8 cellular contexts compared by ENCODE assay signal in the genomic region with DNA sequence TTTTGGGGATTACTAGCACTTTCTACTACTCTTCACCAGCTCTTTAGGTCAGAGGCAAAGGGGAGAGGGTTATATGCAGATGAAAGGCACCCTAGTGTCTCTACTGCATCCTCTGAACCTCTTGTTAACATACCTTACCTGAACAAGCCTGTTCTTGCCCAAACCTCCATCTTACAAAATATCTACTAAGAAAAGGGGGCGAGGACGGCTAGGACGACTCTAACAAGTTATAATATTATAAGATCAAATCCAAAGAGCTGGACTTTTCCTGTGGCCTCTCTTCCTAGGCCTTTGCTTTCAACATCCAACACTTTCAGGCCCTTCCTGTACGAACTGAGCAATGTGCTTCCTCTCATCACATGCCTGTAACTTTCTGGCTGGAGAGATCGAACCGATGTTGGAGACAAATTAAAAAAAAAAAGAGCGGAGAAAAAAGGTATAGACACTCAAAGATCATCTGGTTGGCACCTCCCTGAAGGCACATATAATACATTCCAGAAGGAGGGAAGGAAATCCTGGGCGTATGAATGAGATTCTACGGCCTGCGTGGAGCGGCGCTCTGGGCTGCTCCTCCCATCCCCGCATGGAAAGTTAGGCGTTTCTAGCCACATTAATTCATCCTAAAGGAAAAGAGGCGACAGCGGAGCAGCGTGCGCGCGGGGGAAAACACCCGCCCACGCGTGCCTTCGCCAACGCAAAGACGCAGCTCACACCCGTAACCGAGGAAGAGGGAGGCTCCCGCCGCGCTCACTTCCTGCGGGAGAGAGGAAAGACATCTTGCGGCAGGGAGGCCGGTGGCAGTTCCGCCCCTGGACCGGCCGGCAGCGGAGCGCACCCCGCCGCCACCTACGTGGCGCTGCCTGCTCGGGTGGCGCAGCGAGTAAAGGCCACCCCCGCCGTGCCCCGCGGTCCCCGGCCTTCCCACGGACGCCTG. TPM values are rescaled to one million over a fixed set of nuclear protein-coding genes. Genes with fewer than 3 reads are reported as not detected.
A peak's percentile ranks its signal among the peaks of the same experiment; 100 is the strongest.
DNase-seq lines count a peak whose midpoint lies in the region; ATAC-seq and TF ChIP-seq lines count a peak whose summit lies in the region.

No MANE protein-coding gene starts in this region.

- ATAC-seq in upper lobe of left lung (ENCODE audit: low FRiP score in 2 of 2) (peak; percentile 87 to 89), GM19467 (IDR thresholded peaks at IDR 0.05; ENCODE audit: unreplicated experiment) (no peak)

- DNase-seq in NCI-H2081 (lab: John Stamatoyannopoulos, UW) (peak; percentile 20 to 61), NCI-H2081 treated with DMSO at 0.1 percent for 48 hours (lab: John Stamatoyannopoulos, UW) (no peak), RPMI8226 (peak; percentile 62), ascending aorta (ENCODE audit: low spot score in 2 of 2) (peak in 1 of 2 donors; percentile 88), left ventricle myocardium inferior (peak; percentile 79), osteoblast (ENCODE audit: insufficient read length, low spot score, missing footprints) (peak; percentile 92), upper lobe of left lung (peak; percentile 60 to 91)

- H3K4me1 ChIP-seq in ascending aorta (peaks cover 0 to 12% of the 10 kb centered on the region in 2 donors), left ventricle myocardium inferior (peaks cover 50% of the 10 kb centered on the region), osteoblast (ENCODE audit: insufficient read depth, low read length) (peaks cover 27% of the 10 kb centered on the region), upper lobe of left lung (peaks cover 14 to 31% (median 19%) of the 10 kb centered on the region in 4 donors)

- H3K4me2 ChIP-seq in osteoblast (ENCODE audit: insufficient read depth, low read length), result peak overlapping the region; percentile 90

- peak overlapping the region; percentile 94 for H2AFZ ChIP-seq in osteoblast (ENCODE audit: low read length)

- H3K4me3 ChIP-seq in ascending aorta (peak overlapping the region; percentile 69 to 70), left ventricle myocardium inferior (peak overlapping the region; percentile 76), osteoblast (ENCODE audit: insufficient read depth, low read length) (peak overlapping the region; percentile 83), upper lobe of left lung (peak overlapping the region; percentile 74 to 86 (median 74))

- intact Hi-C loops in ascending aorta (cut with DNase I), result loop anchor here (5.0 kb wide), 2 partner anchors 151 to 404 kb away; a partner anchor contains a TSS
- intact Hi-C loops in left ventricle myocardium inferior (cut with micrococcal nuclease), result no loop called here

- peak in 1 of 3 experiments; percentile 2 for TF ChIP-seq CTCF in ascending aorta (IDR thresholded peaks at IDR 0.05)
- TF ChIP-seq CTCF in left ventricle myocardium inferior (IDR thresholded peaks at IDR 0.05; ENCODE audit: borderline replicate concordance), result no peak
- no peak for TF ChIP-seq CTCF in osteoblast (IDR thresholded peaks at IDR 0.05; ENCODE audit: extremely low read depth, low read depth, low read length)
- TF ChIP-seq CTCF in upper lobe of left lung (IDR thresholded peaks at IDR 0.05), result no peak

- TF ChIP-seq POLR2A in upper lobe of left lung (IDR thresholded peaks at IDR 0.05), result peak in 3 of 4 donors; percentile 42 to 70 (median 44)

- H3K9me3 ChIP-seq in ascending aorta, result no peaks in the 10 kb centered on the region
- no peaks in the 10 kb centered on the region for H3K9me3 ChIP-seq in left ventricle myocardium inferior (replicated peaks)
- no peaks in the 10 kb centered on the region for H3K9me3 ChIP-seq in osteoblast (ENCODE audit: low read depth, low read length)
- H3K9me3 ChIP-seq in upper lobe of left lung, result no peaks in the 10 kb centered on the region

- H3K27me3 ChIP-seq in ascending aorta (no peaks in the 10 kb centered on the region), left ventricle myocardium inferior (ENCODE audit: low read depth) (no peaks in the 10 kb centered on the region), osteoblast (ENCODE audit: insufficient read depth, low read length) (no peaks in the 10 kb centered on the region), upper lobe of left lung (peaks cover 0 to 10% (median 0%) of the 10 kb centered on the region in 4 donors)

- H3K27ac ChIP-seq in ascending aorta (peak overlapping the region; percentile 94 to 98), left ventricle myocardium inferior (replicated peaks) (peak overlapping the region; percentile 96), osteoblast (ENCODE audit: low read depth, low read length) (peak overlapping the region; percentile 81), upper lobe of left lung (peak overlapping the region; percentile 93 to 99 (median 95))

- no peak for TF ChIP-seq EP300 in upper lobe of left lung (IDR thresholded peaks at IDR 0.05)

- peaks cover 23% of the 10 kb centered on the region for H3K79me2 ChIP-seq in osteoblast (ENCODE audit: insufficient read depth, low read length)

- H3K36me3 ChIP-seq in ascending aorta (no peaks in the 10 kb centered on the region), left ventricle myocardium inferior (no peaks in the 10 kb centered on the region), osteoblast (ENCODE audit: insufficient read depth, low read length) (no peaks in the 10 kb centered on the region), upper lobe of left lung (no peaks in the 10 kb centered on the region)

- no peaks in the 10 kb centered on the region for H4K20me1 ChIP-seq in osteoblast (ENCODE audit: insufficient read depth, low read length)

- WGBS in upper lobe of left lung, 2 donors, result 3 to 10% methylated on average over 14 to 45 of the region's 53 CpGs

RNA-seq across cellular contexts. Expression of a gene that starts 0.8 kb away (rescaled TPM):
- total RNA-seq in ascending aorta, result 14.9 TPM
- total RNA-seq in left ventricle myocardium inferior, result 12.2 TPM
- 39.4 and 42.4 TPM in 2 replicates for total RNA-seq in osteoblast
- total RNA-seq in upper lobe of left lung, result 10 to 100 TPM in 5 of 6 donors, 1 to 10 TPM in 1; 8.0 to 28.3 (median 18.9) TPM
